Comparison of ENCODE assay signal across 21 cellular contexts in genomic region chr19:49549045-49549444, GRCh38. TPM values are rescaled to one million over a fixed set of nuclear protein-coding genes. Genes with fewer than 3 reads are reported as not detected.
DNase-seq lines count a peak whose midpoint lies in the region; FAIRE-seq and TF ChIP-seq lines count a peak whose summit lies in the region.
"Had no signal": no experiment of that assay in that cellular context is flagged by ENCODE, and none has a peak within 500 bp of the region (broad histone marks: within the 10 kb centered on the region; RNA-seq: fewer than 3 reads in every experiment).

No MANE protein-coding gene starts in this region.

- H3K4me3 Mint-ChIP-seq in activated naive CD4-positive, alpha-beta T cell treated with anti-CD3 and anti-CD28 coated beads, Interleukin-2, amount 10 ng/mL, durations not matched to agents 7 days and 5 days: peak overlapping the region; percentile 15
- H3K4me3 Mint-ChIP-seq in activated CD4-positive, alpha-beta memory T cell treated with anti-CD3 and anti-CD28 coated beads for 36 hours: no peak overlapping the region
- H3K4me3 Mint-ChIP-seq: endodermal cell had no signal

- peak; percentile 41 for DNase-seq in activated naive CD4-positive, alpha-beta T cell treated with anti-CD3 and anti-CD28 coated beads, Interleukin-2, amount 10 ng/mL, durations not matched to agents 7 days and 5 days
- DNase-seq in activated naive CD4-positive, alpha-beta T cell (lab: John Stamatoyannopoulos, UW): no peak
- DNase-seq in activated CD4-positive, alpha-beta memory T cell treated with anti-CD3 and anti-CD28 coated beads for 36 hours: no peak
- DNase-seq in HTR-8/SVneo (ENCODE audit: insufficient read length, low spot score) (no peak), RWPE1 (ENCODE audit: low spot score) (no peak), NK-92 (lab: John Stamatoyannopoulos, UW; ENCODE audit: unreplicated experiment) (no peak)
- DNase-seq: activated T-cell treated with anti-CD3 and anti-CD28 coated beads, Interleukin-2, amount 50 U/mL, for 72 hours; cerebellar nuclear complex; DMS79; endodermal cell; left lung; MG63; NCI-H1436 treated with DMSO at 0.1 percent for 48 hours; occipital lobe; SK-N-SH had no signal

- 35% methylated on average over 13 of the region's 13 CpGs for WGBS in thymus

- H3K9me3 ChIP-seq in duodenal mucosa (ENCODE audit: control insufficient read depth in 1 of 2, low read length in 2 of 2) (no peaks in the 10 kb centered on the region), thymus (ENCODE audit: control insufficient read depth) (no peaks in the 10 kb centered on the region)
- H3K9me3 ChIP-seq: left lung, MG63, right atrium auricular region, SK-N-SH had no signal

- POLR2A ChIA-PET in activated CD4-positive, alpha-beta memory T cell treated with anti-CD3 and anti-CD28 coated beads for 36 hours (lab: Charles Lee): interaction anchor here (1.0 kb wide), 1 partner anchor 20 kb away, joined by 4 read pairs; no protein-coding TSS in a partner anchor
- POLR2A ChIA-PET in RWPE1 (lab: Yijun Ruan, JAX; ENCODE audit: low non-redundant PET): no interaction called here

- H3K27ac Mint-ChIP-seq in activated naive CD4-positive, alpha-beta T cell treated with anti-CD3 and anti-CD28 coated beads, Interleukin-2, amount 10 ng/mL, durations not matched to agents 7 days and 5 days: peak overlapping the region; percentile 91
- H3K27ac Mint-ChIP-seq in activated CD4-positive, alpha-beta memory T cell treated with anti-CD3 and anti-CD28 coated beads for 36 hours: peak overlapping the region; percentile 56
- H3K27ac Mint-ChIP-seq: endodermal cell had no signal

- no peak for TF ChIP-seq CTCF in RWPE1 (conservative IDR thresholded peaks at IDR 0.05; ENCODE audit: low read depth)

- H3K9ac ChIP-seq in duodenal mucosa (ENCODE audit: low read depth in 1 of 2, low read length in 2 of 2): peak overlapping the region in 1 of 2 donors; percentile 33
- H3K9ac ChIP-seq: SK-N-SH had no signal

- H3K4me1 Mint-ChIP-seq in activated naive CD4-positive, alpha-beta T cell treated with anti-CD3 and anti-CD28 coated beads, Interleukin-2, amount 10 ng/mL, durations not matched to agents 7 days and 5 days: peaks cover 73% of the 10 kb centered on the region
- H3K4me1 Mint-ChIP-seq in activated CD4-positive, alpha-beta memory T cell treated with anti-CD3 and anti-CD28 coated beads for 36 hours (ENCODE audit: low read depth): peaks cover 41% of the 10 kb centered on the region

- intact Hi-C loops in activated CD4-positive, alpha-beta memory T cell treated with anti-CD3 and anti-CD28 coated beads for 36 hours (cut with micrococcal nuclease): no loop called here

- H3K27ac ChIP-seq in duodenal mucosa (ENCODE audit: low read depth, low read length) (peak overlapping the region; percentile 13), thymus (ENCODE audit: low read depth) (peak overlapping the region; percentile 5), RWPE1 (no peak overlapping the region)
- H3K27ac ChIP-seq: left lung, right atrium auricular region had no signal

- H3K36me3 ChIP-seq in duodenal mucosa (ENCODE audit: control insufficient read depth in 1 of 2, insufficient read depth in 2 of 2, low read length in 2 of 2): peaks cover 0 to 3% of the 10 kb centered on the region in 2 donors
- peaks cover 6% of the 10 kb centered on the region for H3K36me3 ChIP-seq in thymus (ENCODE audit: control insufficient read depth, insufficient read depth)
- H3K36me3 ChIP-seq: right atrium auricular region had no signal

- no peaks in the 10 kb centered on the region for H3K9me3 Mint-ChIP-seq in activated naive CD4-positive, alpha-beta T cell treated with anti-CD3 and anti-CD28 coated beads, Interleukin-2, amount 10 ng/mL, durations not matched to agents 7 days and 5 days
- no peaks in the 10 kb centered on the region for H3K9me3 Mint-ChIP-seq in activated CD4-positive, alpha-beta memory T cell treated with anti-CD3 and anti-CD28 coated beads for 36 hours
- H3K9me3 Mint-ChIP-seq: activated T-cell treated with anti-CD3 and anti-CD28 coated beads, Interleukin-2, amount 50 U/mL, for 72 hours; endodermal cell had no signal

- no peak overlapping the region for H3K4me3 ChIP-seq in duodenal mucosa (ENCODE audit: low read depth in 1 of 2, low read length in 2 of 2)
- no peak overlapping the region for H3K4me3 ChIP-seq in thymus (ENCODE audit: low read length)
- H3K4me3 ChIP-seq: left lung, MG63, right atrium auricular region had no signal

- peaks cover 19% of the 10 kb centered on the region for H3K36me3 Mint-ChIP-seq in activated naive CD4-positive, alpha-beta T cell treated with anti-CD3 and anti-CD28 coated beads, Interleukin-2, amount 10 ng/mL, durations not matched to agents 7 days and 5 days
- H3K36me3 Mint-ChIP-seq in activated CD4-positive, alpha-beta memory T cell treated with anti-CD3 and anti-CD28 coated beads for 36 hours: no peaks in the 10 kb centered on the region

- H3K4me1 ChIP-seq in duodenal mucosa (ENCODE audit: control insufficient read depth in 1 of 2, insufficient read depth in 2 of 2, low read length in 2 of 2) (peaks cover 21 to 24% of the 10 kb centered on the region in 2 donors), thymus (ENCODE audit: control insufficient read depth, insufficient read depth, low read length) (peaks cover 9% of the 10 kb centered on the region)

- H3K27me3 ChIP-seq in duodenal mucosa (ENCODE audit: control insufficient read depth in 1 of 2, insufficient read depth in 2 of 2, low read length in 2 of 2) (no peaks in the 10 kb centered on the region), thymus (ENCODE audit: control insufficient read depth, insufficient read depth) (no peaks in the 10 kb centered on the region)
- H3K27me3 ChIP-seq: left lung, MG63, right atrium auricular region had no signal

- H3K27me3 Mint-ChIP-seq in activated naive CD4-positive, alpha-beta T cell treated with anti-CD3 and anti-CD28 coated beads, Interleukin-2, amount 10 ng/mL, durations not matched to agents 7 days and 5 days: peaks cover 7% of the 10 kb centered on the region
- no peaks in the 10 kb centered on the region for H3K27me3 Mint-ChIP-seq in activated CD4-positive, alpha-beta memory T cell treated with anti-CD3 and anti-CD28 coated beads for 36 hours

- FAIRE-seq in HTR-8/SVneo (lab: Jason Lieb, UNC): no peak
- FAIRE-seq: GM12892, RCC 7860 had no signal

- CTCF ChIA-PET in activated naive CD4-positive, alpha-beta T cell treated with anti-CD3 and anti-CD28 coated beads, Interleukin-2, amount 10 ng/mL, durations not matched to agents 7 days and 5 days (lab: Charles Lee): interaction anchor here (0.7 to 11.7 kb wide), 7 partner anchors 10 to 76 kb away, joined by 3 to 183 read pairs (median 4); no protein-coding TSS in a partner anchor
- CTCF ChIA-PET in activated CD4-positive, alpha-beta memory T cell treated with anti-CD3 and anti-CD28 coated beads for 36 hours (lab: Charles Lee): interaction anchor here (0.9 to 10.5 kb wide), 5 partner anchors 11 to 133 kb away, joined by 3 to 216 read pairs (median 108); no protein-coding TSS in a partner anchor
- CTCF ChIA-PET in RWPE1 (lab: Yijun Ruan, JAX): interaction anchor here (0.6 to 1.7 kb wide), 5 partner anchors 15 to 45 kb away, joined by 3 to 5 read pairs (median 4); no protein-coding TSS in a partner anchor

RNA-seq across cellular contexts. Expression of gene RCN3, which starts 21.2 kb away (rescaled TPM):
- 1 to 10 TPM; 6.3 to 6.5 TPM for total RNA-seq in activated CD4-positive, alpha-beta memory T cell treated with anti-CD3 and anti-CD28 coated beads for 36 hours
- polyA plus RNA-seq in thymus: 32.7 TPM

RNA-seq across cellular contexts. Expression of gene NOSIP, which starts 31.3 kb away (rescaled TPM):
- 10 to 100 TPM; 80.3 to 84.3 TPM for total RNA-seq in activated CD4-positive, alpha-beta memory T cell treated with anti-CD3 and anti-CD28 coated beads for 36 hours
- polyA plus RNA-seq in thymus: 156 TPM

RNA-seq across cellular contexts. Expression of gene PRRG2, which starts 32.1 kb away (rescaled TPM):
- 1 to 10 TPM in 1 of 2 experiments, under 1 TPM in 1; 0.85 to 1.5 TPM for total RNA-seq in activated CD4-positive, alpha-beta memory T cell treated with anti-CD3 and anti-CD28 coated beads for 36 hours
- 5.5 TPM for polyA plus RNA-seq in thymus
- polyA plus RNA-seq: fibroblast of lung had no signal

RNA-seq across cellular contexts. Expression of gene FCGRT, which starts 36.6 kb away (rescaled TPM):
- total RNA-seq in activated CD4-positive, alpha-beta memory T cell treated with anti-CD3 and anti-CD28 coated beads for 36 hours: 10 to 100 TPM; 13.2 to 17.2 TPM
- 166 TPM for polyA plus RNA-seq in thymus

RNA-seq across cellular contexts. Expression of gene PRR12, which starts 41.9 kb away (rescaled TPM):
- 10 to 100 TPM; 19.9 to 22.4 TPM for total RNA-seq in activated CD4-positive, alpha-beta memory T cell treated with anti-CD3 and anti-CD28 coated beads for 36 hours
- 10.2 TPM for polyA plus RNA-seq in thymus
